ENCODE assay signal across 8 cellular contexts in the genomic region with DNA sequence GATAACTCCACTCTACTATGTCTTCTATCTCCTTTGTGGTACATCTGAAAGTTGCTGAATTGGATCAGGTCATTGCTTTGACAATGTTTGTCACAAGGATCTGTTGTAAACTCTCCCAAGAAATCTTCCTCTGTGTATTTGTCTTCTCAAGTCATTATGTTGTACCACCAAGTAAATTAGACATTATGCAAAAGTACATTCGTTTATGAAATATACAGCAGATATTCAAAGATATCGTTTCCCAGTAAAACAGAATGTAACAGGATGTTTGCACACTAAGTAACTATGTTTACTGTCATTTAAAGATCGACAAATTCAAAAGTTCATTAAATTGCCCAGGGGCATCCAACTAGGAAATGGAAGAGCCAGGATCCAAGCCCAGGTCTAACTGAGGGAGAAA.
"Had no signal": no experiment of that assay in that cellular context is flagged by ENCODE, and none has a peak within 500 bp of the region (broad histone marks: within the 10 kb centered on the region; RNA-seq: fewer than 3 reads in every experiment).

No MANE protein-coding gene starts in this region.

- H3K4me2 ChIP-seq: GM23338, KMS-11 had no signal

- H3K9ac ChIP-seq: KMS-11 had no signal

- H3K36me3 ChIP-seq: HAP-1 had no signal

- H3K9me3 ChIP-seq: HAP-1 had no signal

- H2AFZ ChIP-seq: GM23338 had no signal

- H3K27ac ChIP-seq: HL-60, KMS-11 had no signal

- DNase-seq: H7, KBM-7 had no signal

- H3K4me3 ChIP-seq: GM23338, HAP-1 had no signal

- ATAC-seq: GM23338, HepG2 had no signal

- H3K4me1 ChIP-seq: HAP-1 had no signal

- FAIRE-seq: H1, HepG2 had no signal
